24 cellular contexts compared by ENCODE assay signal in the genomic region with DNA sequence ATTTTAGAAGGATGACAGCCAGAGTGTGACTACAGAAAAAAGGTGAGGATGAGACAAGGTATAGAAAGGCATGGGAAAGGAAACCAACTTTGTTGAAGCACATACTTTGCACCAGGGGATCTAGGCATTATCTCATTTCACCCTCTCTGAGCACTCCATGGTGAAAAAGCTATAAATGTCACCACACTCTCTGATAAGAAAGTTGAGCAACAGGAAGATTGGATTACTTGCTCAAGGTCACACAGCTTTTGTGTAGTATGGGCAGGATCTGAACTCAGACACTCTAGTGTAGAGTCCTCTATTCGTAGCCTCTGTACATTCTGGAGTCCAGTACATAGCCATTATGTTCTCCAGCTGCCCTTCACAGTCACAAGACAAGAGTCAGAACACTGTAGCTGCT.
DNase-seq lines count a peak whose midpoint lies in the region; ATAC-seq, FAIRE-seq and TF ChIP-seq lines count a peak whose summit lies in the region.
"Had no signal": no experiment of that assay in that cellular context is flagged by ENCODE, and none has a peak within 500 bp of the region (broad histone marks: within the 10 kb centered on the region; RNA-seq: fewer than 3 reads in every experiment).

No MANE protein-coding gene starts in this region.

- no peak overlapping the region for H2BK120ac ChIP-seq in mesendoderm (ENCODE audit: low read depth, low read length)

- no peak overlapping the region for H3K4me2 ChIP-seq in mesendoderm (ENCODE audit: low read length)
- H3K4me2 ChIP-seq: GM23338 had no signal

- H3K79me1 ChIP-seq in mesendoderm (ENCODE audit: low read length) = no peaks in the 10 kb centered on the region

- H3K4me3 ChIP-seq in bronchial epithelial cell (ENCODE audit: low read depth, low read length) (no peak overlapping the region), mesendoderm (ENCODE audit: low read length) (no peak overlapping the region), psoas muscle (no peak overlapping the region)
- H3K4me3 ChIP-seq: GM12878, GM23338 had no signal

- no peak overlapping the region for H3K27ac ChIP-seq in mesendoderm (ENCODE audit: low read depth, low read length)
- H3K27ac ChIP-seq in psoas muscle = no peak overlapping the region

- no peak overlapping the region for H4K8ac ChIP-seq in mesendoderm (ENCODE audit: low read depth, low read length)

- peak overlapping the region; percentile 10 for H3K27ac Mint-ChIP-seq in stimulated activated naive B cell treated with anti-CD40 and anti-IgM and Interleukin-4, amounts not matched to agents 10 μg/mL and 1 μg/mL and 100 μg/mL, for 72 hours
- no peak overlapping the region for H3K27ac Mint-ChIP-seq in activated naive CD8-positive, alpha-beta T cell treated with anti-CD3 and anti-CD28 coated beads for 36 hours
- H3K27ac Mint-ChIP-seq: CD4-positive, CD25-positive, alpha-beta regulatory T cell; CD8-positive, alpha-beta memory T cell; GM23338; IgD-negative memory B cell had no signal

- H3K9ac ChIP-seq in mesendoderm (ENCODE audit: low read length) = no peak overlapping the region

- no peaks in the 10 kb centered on the region for H3K4me1 ChIP-seq in mesendoderm (ENCODE audit: control insufficient read depth, low read depth, low read length)
- H3K4me1 ChIP-seq in psoas muscle = no peaks in the 10 kb centered on the region
- H3K4me1 ChIP-seq: BE2C had no signal

- H3K4ac ChIP-seq in mesendoderm (ENCODE audit: low read depth, low read length) = no peak overlapping the region

- H3K56ac ChIP-seq in mesendoderm (ENCODE audit: low read length) = no peak overlapping the region

- H3K36me3 Mint-ChIP-seq in stimulated activated naive B cell treated with anti-CD40 and anti-IgM and Interleukin-4, amounts not matched to agents 10 μg/mL and 1 μg/mL and 100 μg/mL, for 72 hours = no peaks in the 10 kb centered on the region
- H3K36me3 Mint-ChIP-seq in activated naive CD8-positive, alpha-beta T cell treated with anti-CD3 and anti-CD28 coated beads for 36 hours = no peaks in the 10 kb centered on the region
- H3K36me3 Mint-ChIP-seq: CD4-positive, CD25-positive, alpha-beta regulatory T cell; CD8-positive, alpha-beta memory T cell; IgD-negative memory B cell had no signal

- H3K18ac ChIP-seq in mesendoderm (ENCODE audit: low read length) = no peak overlapping the region

- no peaks in the 10 kb centered on the region for H3K9me3 Mint-ChIP-seq in stimulated activated naive B cell treated with anti-CD40 and anti-IgM and Interleukin-4, amounts not matched to agents 10 μg/mL and 1 μg/mL and 100 μg/mL, for 72 hours
- H3K9me3 Mint-ChIP-seq in activated naive CD8-positive, alpha-beta T cell treated with anti-CD3 and anti-CD28 coated beads for 36 hours = no peaks in the 10 kb centered on the region
- H3K9me3 Mint-ChIP-seq: GM23338 had no signal

- DNase-seq in MV-4-11 (lab: John Stamatoyannopoulos, UW) (peak; percentile 3), bronchial epithelial cell (ENCODE audit: low read depth) (no peak), mesendoderm (peak; percentile 33), psoas muscle (no peak)
- no peak for DNase-seq in stimulated activated naive B cell treated with anti-CD40 and anti-IgM and Interleukin-4, amounts not matched to agents 10 μg/mL and 1 μg/mL and 100 μg/mL, for 72 hours
- DNase-seq in activated naive CD8-positive, alpha-beta T cell treated with anti-CD3 and anti-CD28 coated beads for 36 hours = no peak
- DNase-seq: ACHN; BE2C; C1 segment of cervical spinal cord; CD4-positive, CD25-positive, alpha-beta regulatory T cell; CD8-positive, alpha-beta memory T cell; COR-L47; DMS 273 treated with DMSO at 0.1 percent for 48 hours; DMS53; DND-41; EL; HCEC 1CT had no signal

- no peak overlapping the region for H2BK15ac ChIP-seq in mesendoderm (replicated peaks; ENCODE audit: low read depth)

- H3K36me3 ChIP-seq in bronchial epithelial cell (ENCODE audit: control insufficient read depth, insufficient read depth, low read length) (no peaks in the 10 kb centered on the region), mesendoderm (ENCODE audit: control insufficient read depth, insufficient read depth, low read length) (no peaks in the 10 kb centered on the region), psoas muscle (ENCODE audit: insufficient read depth in 1 of 2, low read depth in 1 of 2) (no peaks in the 10 kb centered on the region)
- H3K36me3 ChIP-seq: BE2C had no signal

- H3K4me1 Mint-ChIP-seq in stimulated activated naive B cell treated with anti-CD40 and anti-IgM and Interleukin-4, amounts not matched to agents 10 μg/mL and 1 μg/mL and 100 μg/mL, for 72 hours = no peaks in the 10 kb centered on the region
- no peaks in the 10 kb centered on the region for H3K4me1 Mint-ChIP-seq in activated naive CD8-positive, alpha-beta T cell treated with anti-CD3 and anti-CD28 coated beads for 36 hours
- H3K4me1 Mint-ChIP-seq: CD4-positive, CD25-positive, alpha-beta regulatory T cell; CD8-positive, alpha-beta memory T cell; IgD-negative memory B cell had no signal

- H3K4me3 Mint-ChIP-seq in stimulated activated naive B cell treated with anti-CD40 and anti-IgM and Interleukin-4, amounts not matched to agents 10 μg/mL and 1 μg/mL and 100 μg/mL, for 72 hours = no peak overlapping the region
- H3K4me3 Mint-ChIP-seq in activated naive CD8-positive, alpha-beta T cell treated with anti-CD3 and anti-CD28 coated beads for 36 hours = no peak overlapping the region
- H3K4me3 Mint-ChIP-seq: CD4-positive, CD25-positive, alpha-beta regulatory T cell; CD8-positive, alpha-beta memory T cell; GM23338; IgD-negative memory B cell had no signal

- no peak overlapping the region for H3K23ac ChIP-seq in mesendoderm (ENCODE audit: low read length)

- H3K27me3 Mint-ChIP-seq in stimulated activated naive B cell treated with anti-CD40 and anti-IgM and Interleukin-4, amounts not matched to agents 10 μg/mL and 1 μg/mL and 100 μg/mL, for 72 hours = no peaks in the 10 kb centered on the region
- H3K27me3 Mint-ChIP-seq in activated naive CD8-positive, alpha-beta T cell treated with anti-CD3 and anti-CD28 coated beads for 36 hours = no peaks in the 10 kb centered on the region
- H3K27me3 Mint-ChIP-seq: IgD-negative memory B cell had no signal

- intact Hi-C loops in psoas muscle (cut with DNase I) = loop anchor here in 1 of 2 donors (10.0 kb wide), 1 partner anchor 431 kb away; no protein-coding TSS in a partner anchor

- ATAC-seq in stimulated activated naive B cell treated with anti-CD40 and anti-IgM and Interleukin-4, amounts not matched to agents 10 μg/mL and 1 μg/mL and 100 μg/mL, for 72 hours (replicated peaks) = no peak
- ATAC-seq in GM21737 (IDR thresholded peaks at IDR 0.05; ENCODE audit: unreplicated experiment) (no peak), HG03097 (IDR thresholded peaks at IDR 0.05; ENCODE audit: low FRiP score, unreplicated experiment) (no peak), psoas muscle (no peak)
- ATAC-seq: GM12878, GM23338 had no signal

- no peaks in the 10 kb centered on the region for H3K9me3 ChIP-seq in psoas muscle
- H3K9me3 ChIP-seq: BE2C had no signal

- FAIRE-seq in bronchial epithelial cell (lab: Jason Lieb, UNC) = peak; percentile 68
- FAIRE-seq: GM12878, H54, HTR-8/SVneo had no signal

- H3K79me2 ChIP-seq in mesendoderm (ENCODE audit: control insufficient read depth, insufficient read depth, low read length) = no peaks in the 10 kb centered on the region

- H4K5ac ChIP-seq in mesendoderm (ENCODE audit: low read length) = no peak overlapping the region

- no peak overlapping the region for H2BK5ac ChIP-seq in mesendoderm (ENCODE audit: low read length)

- WGBS in mesendoderm (ENCODE audit: extremely low coverage, insufficient coverage, low lambda C conversion rate) = no CpG with 5 or more reads among the region's 1 CpG
- WGBS in psoas muscle, 3 donors = 75 to 80% (median 79%) methylated on average over 1 of the region's 1 CpG

- peaks cover 2% of the 10 kb centered on the region for H3K27me3 ChIP-seq in bronchial epithelial cell (ENCODE audit: control insufficient read depth, insufficient read depth, low read length)
- H3K27me3 ChIP-seq in mesendoderm (ENCODE audit: insufficient read depth, low read length, poor library complexity) = no peaks in the 10 kb centered on the region
- H3K27me3 ChIP-seq in psoas muscle (ENCODE audit: insufficient read depth in 3 of 3, low read length in 2 of 3) = no peaks in the 10 kb centered on the region
- H3K27me3 ChIP-seq: BE2C had no signal

- TF ChIP-seq CTCF in bronchial epithelial cell (IDR thresholded peaks at IDR 0.05; ENCODE audit: insufficient read depth, low read length, severe bottlenecking) = no peak
- TF ChIP-seq CTCF in psoas muscle (IDR thresholded peaks at IDR 0.05) = no peak

- H2AK5ac ChIP-seq in mesendoderm (ENCODE audit: low read length) = no peak overlapping the region

Comparison
In these comparisons a context has a peak if more than half of its experiments do, and no peak if none do; other contexts are left out.
1. DNase-seq: peak in MV-4-11 (single experiment) and mesendoderm (single experiment); none in bronchial epithelial cell (single experiment), stimulated activated naive B cell treated with anti-CD40 and anti-IgM and Interleukin-4, amounts not matched to agents 10 μg/mL and 1 μg/mL and 100 μg/mL, for 72 hours (single experiment), activated naive CD8-positive, alpha-beta T cell treated with anti-CD3 and anti-CD28 coated beads for 36 hours (single experiment) and psoas muscle (0 of 2).